In genomic region chr7:67414858-67415257, GRCh38 we compare ENCODE assay signal across 29 cellular contexts.
"Had no signal": no experiment of that assay in that cellular context is flagged by ENCODE, and none has a peak within 500 bp of the region (broad histone marks: within the 10 kb centered on the region; RNA-seq: fewer than 3 reads in every experiment).

No MANE protein-coding gene starts in this region.

- H3K4me3 Mint-ChIP-seq: dendritic cell treated with granulocyte-macrophage colony-stimulating factor and Interleukin-4, amounts not matched to agents 40 ng/mL and 50 ng/mL, for 4 days; effector memory CD8-positive, alpha-beta T cell; endodermal cell had no signal

- H3K27me3 Mint-ChIP-seq: dendritic cell treated with granulocyte-macrophage colony-stimulating factor and Interleukin-4, amounts not matched to agents 40 ng/mL and 50 ng/mL, for 4 days had no signal

- H3K4me3 ChIP-seq: colonic mucosa, coronary artery, dorsolateral prefrontal cortex, esophagus muscularis mucosa, esophagus squamous epithelium, gastrocnemius medialis, gastroesophageal sphincter, heart left ventricle, heart right ventricle had no signal

- H3K9me3 ChIP-seq: colonic mucosa had no signal

- H3K27ac Mint-ChIP-seq: dendritic cell treated with granulocyte-macrophage colony-stimulating factor and Interleukin-4, amounts not matched to agents 40 ng/mL and 50 ng/mL, for 4 days; effector memory CD8-positive, alpha-beta T cell; endodermal cell had no signal

- DNase-seq: colonic mucosa; cortex of kidney; dermis blood vessel endothelial cell; dorsolateral prefrontal cortex; effector CD4-positive, alpha-beta T cell; effector CD8-positive, alpha-beta T cell; effector memory CD4-positive, alpha-beta T cell; effector memory CD8-positive, alpha-beta T cell; endodermal cell; erythroblast; esophagus squamous epithelium; foreskin fibroblast; foreskin keratinocyte; foreskin melanocyte; gastrocnemius medialis; glutamatergic neuron; head of caudate nucleus; heart left ventricle; heart right ventricle had no signal

- H3K4me1 Mint-ChIP-seq: endodermal cell had no signal

- ATAC-seq: effector memory CD8-positive, alpha-beta T cell; esophagus mucosa; foreskin keratinocyte; gastrocnemius medialis; gastroesophageal sphincter; heart left ventricle; heart right ventricle had no signal

- H3K36me3 ChIP-seq: colonic mucosa, esophagus muscularis mucosa, esophagus squamous epithelium, gastrocnemius medialis, gastroesophageal sphincter, heart left ventricle, heart right ventricle had no signal

- H3K4me1 ChIP-seq: colonic mucosa, esophagus muscularis mucosa, esophagus squamous epithelium, foreskin keratinocyte, gastrocnemius medialis, gastroesophageal sphincter, heart left ventricle, heart right ventricle had no signal

- FAIRE-seq: colon, endometrium, endothelial cell of umbilical vein, frontal cortex had no signal

- H3K27ac ChIP-seq: colonic mucosa, coronary artery, dorsolateral prefrontal cortex, epithelial cell of prostate, esophagus muscularis mucosa, esophagus squamous epithelium, foreskin keratinocyte, gastrocnemius medialis, gastroesophageal sphincter, heart left ventricle, heart right ventricle had no signal

- H3K27me3 ChIP-seq: colonic mucosa, dorsolateral prefrontal cortex, esophagus muscularis mucosa, esophagus squamous epithelium, foreskin keratinocyte, gastrocnemius medialis, gastroesophageal sphincter had no signal
